1 cellular context compared by ENCODE assay signal in genomic region chr11:10414659-10415058, GRCh38.
TF ChIP-seq lines count a peak whose summit lies in the region.

No MANE protein-coding gene starts in this region.

TF ChIP-seq in IMR-90, 13 proteins besides CTCF, POLR2A, EP300 and RAD21:
- TF ChIP-seq FOS (IDR thresholded peaks at IDR 0.05; ENCODE audit: low read depth, low read length) = no peak
- TF ChIP-seq RFX5 (IDR thresholded peaks at IDR 0.05; ENCODE audit: low read depth, low read length) = no peak
- no peak for TF ChIP-seq CHD1 (IDR thresholded peaks at IDR 0.05; ENCODE audit: low read depth, low read length)
- no peak for TF ChIP-seq MXI1 (IDR thresholded peaks at IDR 0.05; ENCODE audit: borderline replicate concordance, low read depth, low read length)
- no peak for TF ChIP-seq RCOR1 (IDR thresholded peaks at IDR 0.05; ENCODE audit: insufficient replicate concordance, low read length)
- no peak for TF ChIP-seq CEBPB (IDR thresholded peaks at IDR 0.05; ENCODE audit: low read depth, low read length)
- TF ChIP-seq MAZ (IDR thresholded peaks at IDR 0.05; ENCODE audit: borderline replicate concordance, low read depth, low read length) = no peak
- no peak for TF ChIP-seq USF2 (IDR thresholded peaks at IDR 0.05; ENCODE audit: low read depth, low read length)
- no peak for TF ChIP-seq BHLHE40 (IDR thresholded peaks at IDR 0.05; ENCODE audit: low read depth, low read length)
- TF ChIP-seq SMC3 (IDR thresholded peaks at IDR 0.05; ENCODE audit: low read depth, low read length) = no peak
- no peak for TF ChIP-seq MAFK (IDR thresholded peaks at IDR 0.05; ENCODE audit: low read depth, low read length)
- TF ChIP-seq, protein P1, sequence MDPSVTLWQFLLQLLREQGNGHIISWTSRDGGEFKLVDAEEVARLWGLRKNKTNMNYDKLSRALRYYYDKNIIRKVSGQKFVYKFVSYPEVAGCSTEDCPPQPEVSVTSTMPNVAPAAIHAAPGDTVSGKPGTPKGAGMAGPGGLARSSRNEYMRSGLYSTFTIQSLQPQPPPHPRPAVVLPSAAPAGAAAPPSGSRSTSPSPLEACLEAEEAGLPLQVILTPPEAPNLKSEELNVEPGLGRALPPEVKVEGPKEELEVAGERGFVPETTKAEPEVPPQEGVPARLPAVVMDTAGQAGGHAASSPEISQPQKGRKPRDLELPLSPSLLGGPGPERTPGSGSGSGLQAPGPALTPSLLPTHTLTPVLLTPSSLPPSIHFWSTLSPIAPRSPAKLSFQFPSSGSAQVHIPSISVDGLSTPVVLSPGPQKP (IDR thresholded peaks at IDR 0.05; ENCODE audit: borderline replicate concordance, low read depth, low read length) = no peak
- TF ChIP-seq NFE2L2 (IDR thresholded peaks at IDR 0.05; ENCODE audit: low read depth, low read length) = no peak
TF ChIP-seq in IMR-90: peak in this region for 0.
